ENCODE assay signal across 17 cellular contexts in genomic region chr5:69528015-69528414, GRCh38. TPM values are rescaled to one million over a fixed set of nuclear protein-coding genes. Genes with fewer than 3 reads are reported as not detected.
DNase-seq lines count a peak whose midpoint lies in the region; TF ChIP-seq lines count a peak whose summit lies in the region.
"Had no signal": no experiment of that assay in that cellular context is flagged by ENCODE, and none has a peak within 500 bp of the region (broad histone marks: within the 10 kb centered on the region; RNA-seq: fewer than 3 reads in every experiment).

No MANE protein-coding gene starts in this region.

- H3K9ac ChIP-seq in HUES64 (ENCODE audit: low read depth, low read length) = no peak overlapping the region
- H3K9ac ChIP-seq in endodermal cell (ENCODE audit: extremely low read depth, low read length, poor library complexity, severe bottlenecking) = no peak overlapping the region

- H3K4me1 Mint-ChIP-seq in endodermal cell = peaks cover 37% of the 10 kb centered on the region
- H3K4me1 Mint-ChIP-seq: B cell had no signal

- H3K4me1 ChIP-seq in HUES64 (ENCODE audit: insufficient read depth, low read length) = peaks cover 19% of the 10 kb centered on the region
- H3K4me1 ChIP-seq in PC-9 (replicated peaks; ENCODE audit: insufficient read depth) = peaks cover 63% of the 10 kb centered on the region
- H3K4me1 ChIP-seq in thyroid gland = peaks cover 40 to 52% of the 10 kb centered on the region in 2 donors
- H3K4me1 ChIP-seq in endodermal cell (ENCODE audit: control insufficient read depth, insufficient read depth, low read length) = peaks cover 10% of the 10 kb centered on the region
- H3K4me1 ChIP-seq: adrenal gland had no signal

- H3K27ac ChIP-seq in HUES64 (ENCODE audit: low read depth, low read length) (no peak overlapping the region), PC-9 (peak overlapping the region; percentile 78), thyroid gland (peak overlapping the region; percentile 47 to 72 (median 63)), endodermal cell (ENCODE audit: low read depth, low read length) (no peak overlapping the region)
- H3K27ac ChIP-seq: adrenal gland, HL-60, SK-N-MC had no signal

- H2AFZ ChIP-seq in PC-9 = no peak overlapping the region

- no peaks in the 10 kb centered on the region; the same call in 1 of the 2 replicates for H4K20me1 ChIP-seq in PC-9 (ENCODE audit: insufficient read depth)

- H3K4me3 ChIP-seq in HUES64 (ENCODE audit: low read length) (0 out of 2 replicates have a peak overlapping the region, but pooled peaks have one; percentile 11), PC-9 (peak overlapping the region; percentile 16; the same call in 1 of the 2 replicates), thyroid gland (replicated peaks in 1 of 3) (no peak overlapping the region), endodermal cell (ENCODE audit: low read length) (no peak overlapping the region)
- H3K4me3 ChIP-seq: adrenal gland, SK-N-MC had no signal

- no peaks in the 10 kb centered on the region for H3K9me3 ChIP-seq in HUES64 (ENCODE audit: insufficient read depth, low read depth, low read length)
- H3K9me3 ChIP-seq in PC-9 (ENCODE audit: insufficient read depth, low read depth) = no peaks in the 10 kb centered on the region
- no peaks in the 10 kb centered on the region for H3K9me3 ChIP-seq in thyroid gland
- no peaks in the 10 kb centered on the region for H3K9me3 ChIP-seq in endodermal cell (ENCODE audit: control insufficient read depth, low read length)
- H3K9me3 ChIP-seq: adrenal gland had no signal

- POLR2A ChIA-PET in PC-9 (lab: Charles Lee; ENCODE audit: unreplicated experiment) = interaction anchor here (0.5 to 2.1 kb wide), 5 partner anchors 26 to 256 kb away, joined by 3 to 14 read pairs (median 4); partner anchors contain the start of gene OCLN

- H3K27me3 ChIP-seq in HUES64 (ENCODE audit: insufficient read depth, low read length) (no peaks in the 10 kb centered on the region), PC-9 (ENCODE audit: insufficient read depth, low read depth) (no peaks in the 10 kb centered on the region), thyroid gland (no peaks in the 10 kb centered on the region), endodermal cell (ENCODE audit: control insufficient read depth, insufficient read depth, low read length, poor library complexity, severe bottlenecking) (no peaks in the 10 kb centered on the region)
- H3K27me3 ChIP-seq: adrenal gland had no signal

- peak overlapping the region; percentile 71 for H3K4me2 ChIP-seq in PC-9

- peaks cover 10% of the 10 kb centered on the region; the same call in 1 of the 2 replicates for H3K36me3 ChIP-seq in HUES64 (ENCODE audit: insufficient read depth, low read length)
- peaks cover 24% of the 10 kb centered on the region; the same call in 1 of the 2 replicates for H3K36me3 ChIP-seq in PC-9 (ENCODE audit: low read depth)
- no peaks in the 10 kb centered on the region for H3K36me3 ChIP-seq in thyroid gland
- peaks cover 43% of the 10 kb centered on the region for H3K36me3 ChIP-seq in endodermal cell (ENCODE audit: control insufficient read depth, insufficient read depth, low read length)
- H3K36me3 ChIP-seq: adrenal gland had no signal

- DNase-seq in PC-9 = peak; percentile 42 to 91
- peak; percentile 25 for DNase-seq in iPS DF 19.7 (ENCODE audit: low read depth, low spot score)
- DNase-seq in thyroid gland = peak; percentile 41 to 43
- no peak for DNase-seq in NCI-H1694 (lab: John Stamatoyannopoulos, UW)
- no peak for DNase-seq in endodermal cell
- no peak for DNase-seq in RPMI8226
- DNase-seq: activated CD4-positive, CD25-positive, alpha-beta regulatory T cell treated with anti-CD3 and anti-CD28 coated beads, Interleukin-2, amount 50 U/mL, for 72 hours; activated effector memory CD4-positive, alpha-beta T cell treated with Interleukin-2 at 50 U/mL for 16 hours; adrenal gland; KG1; left ventricle myocardium superior; NCI-H446 treated with DMSO at 0.1 percent for 48 hours; T-helper 9 cell had no signal

- no peaks in the 10 kb centered on the region; the same call in 1 of the 2 replicates for H3K9me2 ChIP-seq in PC-9 (ENCODE audit: insufficient read depth)

- no peaks in the 10 kb centered on the region for H3K9me3 Mint-ChIP-seq in endodermal cell

- H3K36me3 Mint-ChIP-seq in endodermal cell (ENCODE audit: low read depth) = peaks cover 53% of the 10 kb centered on the region

- no peak for TF ChIP-seq CTCF in PC-9 (conservative IDR thresholded peaks at IDR 0.05)
- TF ChIP-seq CTCF in thyroid gland (IDR thresholded peaks at IDR 0.05) = no peak
- no peak for TF ChIP-seq CTCF in endodermal cell (conservative IDR thresholded peaks at IDR 0.05)

- no peak for TF ChIP-seq POLR2A in thyroid gland (IDR thresholded peaks at IDR 0.05)

- H3K27me3 Mint-ChIP-seq in endodermal cell (ENCODE audit: insufficient read depth) = no peaks in the 10 kb centered on the region

- H3F3A ChIP-seq in PC-9 (ENCODE audit: insufficient read depth, low read depth) = peaks cover 29% of the 10 kb centered on the region

- peaks cover 86% of the 10 kb centered on the region for H3K79me2 ChIP-seq in PC-9 (ENCODE audit: low read depth)

- no peak overlapping the region for H3K4me3 Mint-ChIP-seq in endodermal cell
- H3K4me3 Mint-ChIP-seq: B cell had no signal

- H3K27ac Mint-ChIP-seq in endodermal cell = no peak overlapping the region
- H3K27ac Mint-ChIP-seq: B cell had no signal

- intact Hi-C loops in PC-9 (cut with micrococcal nuclease; ENCODE audit: unreplicated experiment) = loop anchor here (1.0 kb wide), 1 partner anchor 35 kb away; no protein-coding TSS in a partner anchor
- intact Hi-C loops in thyroid gland (cut with DNase I) = no loop called here

- no TSS peak for BruUV-seq in PC-9 (replicated peaks; lab: Mats Ljungman, UMichigan)

- WGBS in HUES64 = 92% methylated on average over 5 of the region's 5 CpGs
- WGBS in thyroid gland, 2 donors = 35 to 41% methylated on average over 5 of the region's 5 CpGs
- WGBS in endodermal cell (ENCODE audit: insufficient coverage in 1 of 2, insufficient read length in 1 of 2), 2 experiments = 90 to 92% methylated on average over 4 to 5 of the region's 5 CpGs

- CTCF ChIA-PET in PC-9 (lab: Charles Lee) = no interaction called here

RNA-seq across cellular contexts. Expression of gene GTF2H2C, which starts 32.0 kb away (rescaled TPM):
- 42.0 TPM for polyA plus RNA-seq in HUES64 (2013, experiment 1 of 2)
- polyA plus RNA-seq in HUES64 (2013, experiment 2 of 2) = 45.1 TPM
- total RNA-seq in PC-9 (2021) (16.9 and 24.7 TPM in 2 replicates), thyroid gland (10 to 100 TPM; 39.0 to 65.4 (median 47.1) TPM), endodermal cell (10 to 100 TPM; 47.9 to 48.5 TPM)
- 40.9 TPM for polyA plus RNA-seq in endodermal cell (2013, experiment 1 of 2)
- polyA plus RNA-seq in endodermal cell (2013, experiment 2 of 2) = 41.6 TPM

RNA-seq across cellular contexts. Expression of gene OCLN, which starts 35.4 kb away (rescaled TPM):
- 25.3 TPM for polyA plus RNA-seq in HUES64 (2013, experiment 1 of 2)
- polyA plus RNA-seq in HUES64 (2013, experiment 2 of 2) = 29.2 TPM
- total RNA-seq in PC-9 (2021) (66.5 and 77.4 TPM in 2 replicates), thyroid gland (100 to 1,000 TPM; 148 to 248 (median 197) TPM), endodermal cell (100 to 1,000 TPM; 117 to 124 TPM)
- polyA plus RNA-seq in endodermal cell (2013, experiment 1 of 2) = 22.9 TPM
- polyA plus RNA-seq in endodermal cell (2013, experiment 2 of 2) = 22.1 TPM

Comparison
In these comparisons a context has a peak if more than half of its experiments do, and no peak if none do; other contexts are left out.
1. H3K27ac ChIP-seq: peak in PC-9 (single experiment) and thyroid gland (3 of 3); none in HUES64 (single experiment) and endodermal cell (single experiment).
2. H3K4me3 ChIP-seq: peak in HUES64 (single experiment) and PC-9 (single experiment); none in thyroid gland (0 of 3) and endodermal cell (single experiment).
3. DNase-seq: peak in PC-9 (2 of 2), iPS DF 19.7 (single experiment) and thyroid gland (2 of 2); none in NCI-H1694 (single experiment), endodermal cell (single experiment) and RPMI8226 (single experiment).